1 cellular context compared by ENCODE assay signal in the genomic region with DNA sequence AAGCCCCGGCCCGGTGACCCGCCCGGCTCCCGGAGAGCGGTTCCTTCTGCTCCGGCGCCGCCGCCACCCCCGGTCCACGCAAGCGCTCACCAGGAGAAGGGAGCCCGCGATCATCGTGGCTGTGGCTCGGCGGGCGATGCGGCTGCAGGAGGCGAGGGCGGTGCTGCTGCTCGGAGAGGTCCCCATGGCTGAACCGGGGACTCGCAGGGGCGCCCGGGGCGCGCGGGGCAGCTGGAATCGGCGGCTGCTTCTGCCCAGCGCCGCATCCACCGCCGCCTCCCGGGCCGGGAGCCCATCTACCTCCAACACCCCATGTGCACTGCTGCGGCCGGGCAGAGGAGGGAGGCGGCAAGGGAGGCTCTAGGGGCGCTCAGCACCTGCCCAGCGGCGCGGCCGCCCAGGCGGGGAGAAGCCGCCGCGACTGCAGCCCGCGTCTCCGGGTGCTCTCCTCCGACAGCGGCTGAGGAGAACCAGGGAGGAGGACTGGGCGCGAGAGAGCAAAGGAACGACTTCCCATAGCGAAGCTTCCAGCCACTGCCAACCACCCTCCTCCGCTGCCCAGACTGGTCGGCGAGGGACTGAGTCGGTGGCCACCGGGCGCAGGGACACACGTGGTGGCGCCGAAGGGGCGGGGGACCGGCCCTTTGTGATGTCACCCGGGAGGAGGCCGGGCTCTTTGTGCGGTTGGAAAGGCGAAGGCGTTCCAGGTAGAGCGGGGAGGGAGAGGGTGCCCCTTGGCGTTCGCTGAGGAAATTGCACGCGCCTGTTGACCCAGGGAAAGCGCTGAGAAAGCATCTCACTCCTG.
TF ChIP-seq lines count a peak whose summit lies in the region.

A gene with protein sequence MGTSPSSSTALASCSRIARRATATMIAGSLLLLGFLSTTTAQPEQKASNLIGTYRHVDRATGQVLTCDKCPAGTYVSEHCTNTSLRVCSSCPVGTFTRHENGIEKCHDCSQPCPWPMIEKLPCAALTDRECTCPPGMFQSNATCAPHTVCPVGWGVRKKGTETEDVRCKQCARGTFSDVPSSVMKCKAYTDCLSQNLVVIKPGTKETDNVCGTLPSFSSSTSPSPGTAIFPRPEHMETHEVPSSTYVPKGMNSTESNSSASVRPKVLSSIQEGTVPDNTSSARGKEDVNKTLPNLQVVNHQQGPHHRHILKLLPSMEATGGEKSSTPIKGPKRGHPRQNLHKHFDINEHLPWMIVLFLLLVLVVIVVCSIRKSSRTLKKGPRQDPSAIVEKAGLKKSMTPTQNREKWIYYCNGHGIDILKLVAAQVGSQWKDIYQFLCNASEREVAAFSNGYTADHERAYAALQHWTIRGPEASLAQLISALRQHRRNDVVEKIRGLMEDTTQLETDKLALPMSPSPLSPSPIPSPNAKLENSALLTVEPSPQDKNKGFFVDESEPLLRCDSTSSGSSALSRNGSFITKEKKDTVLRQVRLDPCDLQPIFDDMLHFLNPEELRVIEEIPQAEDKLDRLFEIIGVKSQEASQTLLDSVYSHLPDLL (minus strand): TSS at position 580 of the 805 bp plus-strand sequence. CDS start 394 bp downstream, at position 186.

TF ChIP-seq in HepG2, 621 proteins besides CTCF, POLR2A, EP300 and RAD21 (continued from another document and continues in another):
- TF ChIP-seq CREB1 (IDR thresholded peaks at IDR 0.05) (peak; percentile 79), CREB1 (CRISPR knock-in tag; IDR thresholded peaks at IDR 0.05) (peak; percentile 86), ZSCAN20 (CRISPR knock-in tag; IDR thresholded peaks at IDR 0.05; ENCODE audit: borderline replicate concordance) (no peak), ZNF446 (CRISPR knock-in tag; IDR thresholded peaks at IDR 0.05) (no peak), GATA4 (IDR thresholded peaks at IDR 0.05; ENCODE audit: borderline replicate concordance, low read depth) (peak; percentile 79), SP4 (CRISPR knock-in tag; IDR thresholded peaks at IDR 0.05) (peak; percentile 59; the same call in 1 of the 2 replicates), ZFP36L2 (CRISPR knock-in tag; IDR thresholded peaks at IDR 0.05) (0 out of 2 replicates have a peak, but pooled peaks have one; percentile 35), HIVEP1 (CRISPR knock-in tag; IDR thresholded peaks at IDR 0.05) (peak; percentile 92), ZNF207 (IDR thresholded peaks at IDR 0.05; ENCODE audit: borderline replicate concordance) (no peak), SNRNP70 (IDR thresholded peaks at IDR 0.05; ENCODE audit: low read depth, low read length) (no peak), MBD4 (IDR thresholded peaks at IDR 0.05; ENCODE audit: borderline replicate concordance, low read length) (no peak), DNMT3B (CRISPR knock-in tag; conservative IDR thresholded peaks at IDR 0.05) (0 out of 2 replicates have a peak, but pooled peaks have one; percentile 59), ELF3 (CRISPR knock-in tag; IDR thresholded peaks at IDR 0.05) (peak; percentile 89), ZNF766 (CRISPR knock-in tag; IDR thresholded peaks at IDR 0.05; ENCODE audit: borderline replicate concordance) (0 out of 2 replicates have a peak, but pooled peaks have one; percentile 32), ZNF350 (CRISPR knock-in tag; IDR thresholded peaks at IDR 0.05; ENCODE audit: borderline replicate concordance, low read depth) (peak; percentile 95), MED8 (CRISPR knock-in tag; IDR thresholded peaks at IDR 0.05; ENCODE audit: insufficient replicate concordance) (peak; percentile 22), ISX (CRISPR knock-in tag; conservative IDR thresholded peaks at IDR 0.05) (peak; percentile 32; the same call in 1 of the 2 replicates), MIER3 (CRISPR knock-in tag; IDR thresholded peaks at IDR 0.05; ENCODE audit: borderline replicate concordance) (peak; percentile 95), RNF2 (conservative IDR thresholded peaks at IDR 0.05; ENCODE audit: low read depth) (peak; percentile 86), TOE1 (CRISPR knock-in tag; IDR thresholded peaks at IDR 0.05) (peak; percentile 87; the same call in 1 of the 2 replicates)
- TF ChIP-seq, protein P1, sequence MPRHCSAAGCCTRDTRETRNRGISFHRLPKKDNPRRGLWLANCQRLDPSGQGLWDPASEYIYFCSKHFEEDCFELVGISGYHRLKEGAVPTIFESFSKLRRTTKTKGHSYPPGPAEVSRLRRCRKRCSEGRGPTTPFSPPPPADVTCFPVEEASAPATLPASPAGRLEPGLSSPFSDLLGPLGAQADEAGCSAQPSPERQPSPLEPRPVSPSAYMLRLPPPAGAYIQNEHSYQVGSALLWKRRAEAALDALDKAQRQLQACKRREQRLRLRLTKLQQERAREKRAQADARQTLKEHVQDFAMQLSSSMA (CRISPR knock-in tag; IDR thresholded peaks at IDR 0.05): peak; percentile 92
- TF ChIP-seq, protein P2, sequence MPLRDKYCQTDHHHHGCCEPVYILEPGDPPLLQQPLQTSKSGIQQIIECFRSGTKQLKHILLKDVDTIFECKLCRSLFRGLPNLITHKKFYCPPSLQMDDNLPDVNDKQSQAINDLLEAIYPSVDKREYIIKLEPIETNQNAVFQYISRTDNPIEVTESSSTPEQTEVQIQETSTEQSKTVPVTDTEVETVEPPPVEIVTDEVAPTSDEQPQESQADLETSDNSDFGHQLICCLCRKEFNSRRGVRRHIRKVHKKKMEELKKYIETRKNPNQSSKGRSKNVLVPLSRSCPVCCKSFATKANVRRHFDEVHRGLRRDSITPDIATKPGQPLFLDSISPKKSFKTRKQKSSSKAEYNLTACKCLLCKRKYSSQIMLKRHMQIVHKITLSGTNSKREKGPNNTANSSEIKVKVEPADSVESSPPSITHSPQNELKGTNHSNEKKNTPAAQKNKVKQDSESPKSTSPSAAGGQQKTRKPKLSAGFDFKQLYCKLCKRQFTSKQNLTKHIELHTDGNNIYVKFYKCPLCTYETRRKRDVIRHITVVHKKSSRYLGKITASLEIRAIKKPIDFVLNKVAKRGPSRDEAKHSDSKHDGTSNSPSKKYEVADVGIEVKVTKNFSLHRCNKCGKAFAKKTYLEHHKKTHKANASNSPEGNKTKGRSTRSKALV (CRISPR knock-in tag; IDR thresholded peaks at IDR 0.05): peak; percentile 97; the same call in 1 of the 2 replicates
- TF ChIP-seq, protein P3, sequence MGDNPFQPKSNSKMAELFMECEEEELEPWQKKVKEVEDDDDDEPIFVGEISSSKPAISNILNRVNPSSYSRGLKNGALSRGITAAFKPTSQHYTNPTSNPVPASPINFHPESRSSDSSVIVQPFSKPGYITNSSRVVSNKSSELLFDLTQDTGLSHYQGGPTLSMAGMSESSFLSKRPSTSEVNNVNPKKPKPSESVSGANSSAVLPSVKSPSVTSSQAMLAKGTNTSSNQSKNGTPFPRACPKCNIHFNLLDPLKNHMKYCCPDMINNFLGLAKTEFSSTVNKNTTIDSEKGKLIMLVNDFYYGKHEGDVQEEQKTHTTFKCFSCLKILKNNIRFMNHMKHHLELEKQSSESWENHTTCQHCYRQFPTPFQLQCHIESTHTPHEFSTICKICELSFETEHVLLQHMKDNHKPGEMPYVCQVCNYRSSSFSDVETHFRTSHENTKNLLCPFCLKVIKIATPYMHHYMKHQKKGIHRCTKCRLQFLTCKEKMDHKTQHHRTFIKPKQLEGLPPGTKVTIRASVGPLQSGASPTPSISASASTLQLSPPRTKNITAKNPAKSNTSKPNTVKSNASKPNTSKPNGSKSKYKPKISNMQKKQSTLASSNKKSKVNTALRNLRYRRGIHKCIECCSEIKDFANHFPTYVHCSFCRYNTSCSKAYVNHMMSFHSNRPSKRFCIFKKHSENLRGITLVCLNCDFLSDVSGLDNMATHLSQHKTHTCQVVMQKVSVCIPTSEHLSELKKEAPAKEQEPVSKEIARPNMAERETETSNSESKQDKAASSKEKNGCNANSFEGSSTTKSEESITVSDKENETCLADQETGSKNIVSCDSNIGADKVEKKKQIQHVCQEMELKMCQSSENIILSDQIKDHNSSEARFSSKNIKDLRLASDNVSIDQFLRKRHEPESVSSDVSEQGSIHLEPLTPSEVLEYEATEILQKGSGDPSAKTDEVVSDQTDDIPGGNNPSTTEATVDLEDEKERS (CRISPR knock-in tag; IDR thresholded peaks at IDR 0.05): peak; percentile 91
- TF ChIP-seq, protein P4, sequence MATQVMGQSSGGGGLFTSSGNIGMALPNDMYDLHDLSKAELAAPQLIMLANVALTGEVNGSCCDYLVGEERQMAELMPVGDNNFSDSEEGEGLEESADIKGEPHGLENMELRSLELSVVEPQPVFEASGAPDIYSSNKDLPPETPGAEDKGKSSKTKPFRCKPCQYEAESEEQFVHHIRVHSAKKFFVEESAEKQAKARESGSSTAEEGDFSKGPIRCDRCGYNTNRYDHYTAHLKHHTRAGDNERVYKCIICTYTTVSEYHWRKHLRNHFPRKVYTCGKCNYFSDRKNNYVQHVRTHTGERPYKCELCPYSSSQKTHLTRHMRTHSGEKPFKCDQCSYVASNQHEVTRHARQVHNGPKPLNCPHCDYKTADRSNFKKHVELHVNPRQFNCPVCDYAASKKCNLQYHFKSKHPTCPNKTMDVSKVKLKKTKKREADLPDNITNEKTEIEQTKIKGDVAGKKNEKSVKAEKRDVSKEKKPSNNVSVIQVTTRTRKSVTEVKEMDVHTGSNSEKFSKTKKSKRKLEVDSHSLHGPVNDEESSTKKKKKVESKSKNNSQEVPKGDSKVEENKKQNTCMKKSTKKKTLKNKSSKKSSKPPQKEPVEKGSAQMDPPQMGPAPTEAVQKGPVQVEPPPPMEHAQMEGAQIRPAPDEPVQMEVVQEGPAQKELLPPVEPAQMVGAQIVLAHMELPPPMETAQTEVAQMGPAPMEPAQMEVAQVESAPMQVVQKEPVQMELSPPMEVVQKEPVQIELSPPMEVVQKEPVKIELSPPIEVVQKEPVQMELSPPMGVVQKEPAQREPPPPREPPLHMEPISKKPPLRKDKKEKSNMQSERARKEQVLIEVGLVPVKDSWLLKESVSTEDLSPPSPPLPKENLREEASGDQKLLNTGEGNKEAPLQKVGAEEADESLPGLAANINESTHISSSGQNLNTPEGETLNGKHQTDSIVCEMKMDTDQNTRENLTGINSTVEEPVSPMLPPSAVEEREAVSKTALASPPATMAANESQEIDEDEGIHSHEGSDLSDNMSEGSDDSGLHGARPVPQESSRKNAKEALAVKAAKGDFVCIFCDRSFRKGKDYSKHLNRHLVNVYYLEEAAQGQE (IDR thresholded peaks at IDR 0.05; ENCODE audit: borderline replicate concordance in 1 of 2, low read depth in 1 of 2, low read length in 2 of 2): peak in 1 of 2 experiments; percentile 73; a peak in 1 of 4 replicates
- TF ChIP-seq, protein P5, sequence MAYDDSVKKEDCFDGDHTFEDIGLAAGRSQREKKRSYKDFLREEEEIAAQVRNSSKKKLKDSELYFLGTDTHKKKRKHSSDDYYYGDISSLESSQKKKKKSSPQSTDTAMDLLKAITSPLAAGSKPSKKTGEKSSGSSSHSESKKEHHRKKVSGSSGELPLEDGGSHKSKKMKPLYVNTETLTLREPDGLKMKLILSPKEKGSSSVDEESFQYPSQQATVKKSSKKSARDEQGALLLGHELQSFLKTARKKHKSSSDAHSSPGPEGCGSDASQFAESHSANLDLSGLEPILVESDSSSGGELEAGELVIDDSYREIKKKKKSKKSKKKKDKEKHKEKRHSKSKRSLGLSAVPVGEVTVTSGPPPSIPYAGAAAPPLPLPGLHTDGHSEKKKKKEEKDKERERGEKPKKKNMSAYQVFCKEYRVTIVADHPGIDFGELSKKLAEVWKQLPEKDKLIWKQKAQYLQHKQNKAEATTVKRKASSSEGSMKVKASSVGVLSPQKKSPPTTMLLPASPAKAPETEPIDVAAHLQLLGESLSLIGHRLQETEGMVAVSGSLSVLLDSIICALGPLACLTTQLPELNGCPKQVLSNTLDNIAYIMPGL (CRISPR knock-in tag; IDR thresholded peaks at IDR 0.05; ENCODE audit: borderline replicate concordance in 1 of 2, low read depth in 1 of 2): peak; percentile 97 to 99
- TF ChIP-seq, protein P6, sequence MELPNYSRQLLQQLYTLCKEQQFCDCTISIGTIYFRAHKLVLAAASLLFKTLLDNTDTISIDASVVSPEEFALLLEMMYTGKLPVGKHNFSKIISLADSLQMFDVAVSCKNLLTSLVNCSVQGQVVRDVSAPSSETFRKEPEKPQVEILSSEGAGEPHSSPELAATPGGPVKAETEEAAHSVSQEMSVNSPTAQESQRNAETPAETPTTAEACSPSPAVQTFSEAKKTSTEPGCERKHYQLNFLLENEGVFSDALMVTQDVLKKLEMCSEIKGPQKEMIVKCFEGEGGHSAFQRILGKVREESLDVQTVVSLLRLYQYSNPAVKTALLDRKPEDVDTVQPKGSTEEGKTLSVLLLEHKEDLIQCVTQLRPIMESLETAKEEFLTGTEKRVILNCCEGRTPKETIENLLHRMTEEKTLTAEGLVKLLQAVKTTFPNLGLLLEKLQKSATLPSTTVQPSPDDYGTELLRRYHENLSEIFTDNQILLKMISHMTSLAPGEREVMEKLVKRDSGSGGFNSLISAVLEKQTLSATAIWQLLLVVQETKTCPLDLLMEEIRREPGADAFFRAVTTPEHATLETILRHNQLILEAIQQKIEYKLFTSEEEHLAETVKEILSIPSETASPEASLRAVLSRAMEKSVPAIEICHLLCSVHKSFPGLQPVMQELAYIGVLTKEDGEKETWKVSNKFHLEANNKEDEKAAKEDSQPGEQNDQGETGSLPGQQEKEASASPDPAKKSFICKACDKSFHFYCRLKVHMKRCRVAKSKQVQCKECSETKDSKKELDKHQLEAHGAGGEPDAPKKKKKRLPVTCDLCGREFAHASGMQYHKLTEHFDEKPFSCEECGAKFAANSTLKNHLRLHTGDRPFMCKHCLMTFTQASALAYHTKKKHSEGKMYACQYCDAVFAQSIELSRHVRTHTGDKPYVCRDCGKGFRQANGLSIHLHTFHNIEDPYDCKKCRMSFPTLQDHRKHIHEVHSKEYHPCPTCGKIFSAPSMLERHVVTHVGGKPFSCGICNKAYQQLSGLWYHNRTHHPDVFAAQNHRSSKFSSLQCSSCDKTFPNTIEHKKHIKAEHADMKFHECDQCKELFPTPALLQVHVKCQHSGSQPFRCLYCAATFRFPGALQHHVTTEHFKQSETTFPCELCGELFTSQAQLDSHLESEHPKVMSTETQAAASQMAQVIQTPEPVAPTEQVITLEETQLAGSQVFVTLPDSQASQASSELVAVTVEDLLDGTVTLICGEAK (IDR thresholded peaks at IDR 0.05): no peak
- TF ChIP-seq, protein P6 (CRISPR knock-in tag; IDR thresholded peaks at IDR 0.05): peak; percentile 57
